In the genomic region with DNA sequence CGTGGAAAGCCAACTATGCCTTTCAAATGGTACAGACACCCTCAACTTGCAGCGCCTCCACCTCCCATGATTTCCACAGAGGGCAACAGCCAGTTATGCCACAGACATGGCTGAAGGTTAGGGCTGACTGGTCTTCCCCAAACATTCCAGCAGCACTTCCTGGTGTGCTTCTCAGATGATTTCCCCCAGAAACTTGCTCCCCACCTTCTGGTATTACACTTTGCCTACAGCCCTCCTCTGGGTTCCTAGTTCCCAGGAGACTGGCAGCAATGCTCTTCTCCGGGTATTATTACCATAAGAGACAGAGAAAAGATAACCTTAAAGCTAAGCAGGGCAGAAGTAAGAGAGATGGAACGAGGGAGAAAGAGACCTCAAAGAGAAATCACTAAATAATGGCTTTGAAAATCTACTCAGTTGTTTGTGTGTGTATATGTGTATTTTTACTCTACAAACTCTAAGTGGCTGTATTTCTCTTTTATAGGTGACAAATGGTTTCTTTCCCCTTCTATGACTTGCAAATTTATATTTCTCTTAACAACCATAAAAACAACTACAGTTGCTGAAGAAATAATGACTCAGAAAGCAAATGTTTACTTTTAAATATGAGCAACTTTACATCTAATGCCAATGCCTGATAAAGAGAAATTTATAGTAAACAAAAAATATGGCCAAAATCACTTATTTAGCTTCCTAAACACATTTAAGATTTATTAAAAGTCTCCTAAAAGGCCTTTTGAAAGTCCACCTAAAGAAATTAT, we compare ENCODE assay signal across 15 cellular contexts.
DNase-seq lines count a peak whose midpoint lies in the region; ATAC-seq, FAIRE-seq and TF ChIP-seq lines count a peak whose summit lies in the region.
"Had no signal": no experiment of that assay in that cellular context is flagged by ENCODE, and none has a peak within 500 bp of the region (broad histone marks: within the 10 kb centered on the region; RNA-seq: fewer than 3 reads in every experiment).

No MANE protein-coding gene starts in this region.

- TF ChIP-seq CTCF in 22Rv1 (IDR thresholded peaks at IDR 0.05) (no peak), astrocyte of the spinal cord (IDR thresholded peaks at IDR 0.05; ENCODE audit: low read depth, low read length) (no peak)

- H3K27ac ChIP-seq in 22Rv1 = peak overlapping the region; percentile 55
- H3K27ac ChIP-seq: lower lobe of right lung, psoas muscle had no signal

- ATAC-seq in HG02981 (IDR thresholded peaks at IDR 0.05; ENCODE audit: unreplicated experiment) = no peak
- ATAC-seq: lower lobe of right lung, psoas muscle had no signal

- peak; percentile 80 for FAIRE-seq in islet of Langerhans (lab: Jason Lieb, UNC)

- no peak overlapping the region for H3K4me3 ChIP-seq in astrocyte of the spinal cord (ENCODE audit: low read depth, low read length)
- H3K4me3 ChIP-seq: lower lobe of right lung, psoas muscle had no signal

- in situ Hi-C loops in astrocyte of the spinal cord (cut with HindIII; ENCODE audit: low sequenced_read_pairs) = no loop called here

- peak; percentile 75 for DNase-seq in HT-29 (ENCODE audit: low spot score)
- DNase-seq in astrocyte of the spinal cord (ENCODE audit: low read depth, low spot score) = peak; percentile 56
- no peak for DNase-seq in SW 1271 (lab: John Stamatoyannopoulos, UW)
- DNase-seq in NCI-H510A (lab: John Stamatoyannopoulos, UW) = no peak
- DNase-seq in DMS153 treated with DMSO at 0.1 percent for 48 hours (lab: John Stamatoyannopoulos, UW; ENCODE audit: unreplicated experiment) = no peak
- DNase-seq: activated CD4-positive, alpha-beta T cell treated with anti-CD3 and anti-CD28 coated beads, Interleukin-2, amount 50 U/mL, for 48 hours; activated naive CD4-positive, alpha-beta T cell; GDM1; lower lobe of right lung; NCI-H1048; NCI-H748 treated with DMSO at 0.1 percent for 48 hours; psoas muscle had no signal

Comparison
In these comparisons a context has a peak if more than half of its experiments do, and no peak if none do; other contexts are left out.
1. DNase-seq: peak in HT-29 (single experiment) and astrocyte of the spinal cord (single experiment); none in SW 1271 (0 of 2), NCI-H510A (single experiment) and DMS153 treated with DMSO at 0.1 percent for 48 hours (single experiment).